12 cellular contexts compared by ENCODE assay signal in the genomic region with DNA sequence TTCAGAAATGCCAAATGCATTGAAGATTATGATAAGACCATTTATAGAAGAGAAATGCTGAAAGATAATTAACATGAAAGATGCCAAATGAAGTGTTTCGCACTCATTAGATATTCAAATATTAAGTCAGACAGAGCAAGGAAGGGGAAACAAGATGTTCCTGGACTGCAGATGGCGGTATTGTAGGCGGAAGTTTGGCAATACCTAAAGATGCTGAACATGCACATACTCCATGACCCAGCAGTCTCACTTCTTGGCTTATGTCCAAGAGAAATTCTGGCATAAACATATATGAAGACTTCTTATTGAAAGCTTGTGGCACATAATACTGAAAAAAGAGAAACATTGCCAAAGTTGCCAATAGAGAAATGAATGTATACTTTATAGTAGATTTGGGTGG.
DNase-seq lines count a peak whose midpoint lies in the region; ATAC-seq, FAIRE-seq and TF ChIP-seq lines count a peak whose summit lies in the region.
"Had no signal": no experiment of that assay in that cellular context is flagged by ENCODE, and none has a peak within 500 bp of the region (broad histone marks: within the 10 kb centered on the region; RNA-seq: fewer than 3 reads in every experiment).

No MANE protein-coding gene starts in this region.

- H3K36me3 ChIP-seq in kidney (ENCODE audit: control insufficient read depth in 1 of 2, insufficient read depth in 2 of 2, low read length in 2 of 2), result no peaks in the 10 kb centered on the region

- DNase-seq in ACHN (peak; percentile 18), H4 (ENCODE audit: low spot score) (peak; percentile 65), RPMI7951 (ENCODE audit: low read depth) (peak; percentile 39), fibroblast of mammary gland (ENCODE audit: low read depth) (peak; percentile 61), substantia nigra (lab: John Stamatoyannopoulos, UW) (no peak), kidney (no peak)
- DNase-seq: mucosa of descending colon; NCI-H2081; stimulated activated CD4-positive, alpha-beta T cell treated with anti-CD3 and anti-CD28 coated beads, Interleukin-2, amount 100 ng/mL, for 24 hours; stimulated activated naive CD4-positive, alpha-beta T cell had no signal

- ATAC-seq in GM18498 (IDR thresholded peaks at IDR 0.05; ENCODE audit: unreplicated experiment), result no peak
- ATAC-seq in GM19351 (IDR thresholded peaks at IDR 0.05; ENCODE audit: unreplicated experiment), result no peak
- ATAC-seq: mucosa of descending colon had no signal

- H3K4me1 ChIP-seq in kidney (ENCODE audit: control insufficient read depth in 1 of 2, insufficient read depth in 1 of 2, low read depth in 1 of 2, low read length in 2 of 2), result no peaks in the 10 kb centered on the region

- H3K9me3 ChIP-seq in kidney (ENCODE audit: control insufficient read depth in 1 of 2, low read length in 2 of 2), result no peaks in the 10 kb centered on the region
- H3K9me3 ChIP-seq: mucosa of descending colon had no signal

- TF ChIP-seq CTCF in fibroblast of mammary gland (conservative IDR thresholded peaks at IDR 0.05; ENCODE audit: control insufficient read depth, insufficient read depth, low read depth, low read length), result peak; percentile 13
- no peak for TF ChIP-seq CTCF in kidney (IDR thresholded peaks at IDR 0.05; ENCODE audit: borderline replicate concordance, extremely low read depth, insufficient read depth)

- no peak for FAIRE-seq in kidney (lab: Jason Lieb, UNC)

- in situ Hi-C loops in ACHN (cut with HindIII; ENCODE audit: low pct_ligation_motif_present, low pct_unique_long_range_greater_than_20kb, low sequenced_read_pairs), result no loop called here

- no peak overlapping the region for H3K4me3 ChIP-seq in fibroblast of mammary gland (ENCODE audit: control insufficient read depth, low read depth, low read length)
- no peak overlapping the region for H3K4me3 ChIP-seq in kidney (ENCODE audit: low read length in 2 of 2)
- H3K4me3 ChIP-seq: mucosa of descending colon had no signal

- H3K9ac ChIP-seq in kidney (ENCODE audit: low read length in 2 of 2), result no peak overlapping the region

- H3K27ac ChIP-seq in substantia nigra (ENCODE audit: low read depth, low read length, poor library complexity, severe bottlenecking), result no peak overlapping the region
- no peak overlapping the region for H3K27ac ChIP-seq in kidney (ENCODE audit: low read depth in 2 of 2, low read length in 2 of 2)

- intact Hi-C loops in kidney (cut with DNase I), result no loop called here

Comparison
In these comparisons a context has a peak if more than half of its experiments do, and no peak if none do; other contexts are left out.
1. DNase-seq: peak in ACHN (single experiment), H4 (single experiment), RPMI7951 (single experiment) and fibroblast of mammary gland (single experiment); none in substantia nigra (0 of 49) and kidney (single experiment).